In the genomic region with DNA sequence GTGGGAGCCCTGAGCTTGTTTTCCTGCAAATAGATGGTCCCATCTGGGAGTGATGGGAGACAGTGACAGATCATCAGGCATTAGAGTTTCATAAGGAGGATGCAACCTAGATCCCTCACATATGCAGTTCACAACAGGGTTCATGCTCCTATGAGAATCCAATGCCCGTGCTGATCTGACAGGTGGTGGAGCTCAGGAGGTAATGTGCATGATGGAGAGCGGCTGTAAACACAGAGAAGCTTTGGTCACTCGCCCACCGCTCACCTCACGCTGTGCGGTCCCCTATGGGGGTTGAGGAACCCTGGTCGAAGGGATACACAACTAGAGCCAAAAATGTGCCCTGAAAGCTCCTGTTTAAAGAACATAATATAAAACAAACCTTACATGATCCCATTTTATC, we compare ENCODE assay signal across 30 cellular contexts.
"Had no signal": no experiment of that assay in that cellular context is flagged by ENCODE, and none has a peak within 500 bp of the region (broad histone marks: within the 10 kb centered on the region; RNA-seq: fewer than 3 reads in every experiment).

No MANE protein-coding gene starts in this region.

- H3K27me3 ChIP-seq: adrenal gland, ascending aorta, body of pancreas, brain microvascular endothelial cell, breast epithelium, cardiac muscle cell had no signal

- FAIRE-seq: astrocyte had no signal

- H3K27ac ChIP-seq: adrenal gland, ascending aorta, body of pancreas, brain microvascular endothelial cell, breast epithelium, cardiac muscle cell had no signal

- H3K4me3 ChIP-seq: adrenal gland, ascending aorta, body of pancreas, breast epithelium, cardiac muscle cell had no signal

- DNase-seq: activated effector memory CD4-positive, alpha-beta T cell treated with anti-CD3 and anti-CD28 coated beads, Interleukin-2, amount 50 U/mL, for 16 hours; activated effector memory CD4-positive, alpha-beta T cell treated with Interleukin-2 at 50 U/mL for 16 hours; activated gamma-delta T cell; activated gamma-delta T cell treated with Interleukin-2 at 50 U/mL for 16 hours; activated naive CD4-positive, alpha-beta T cell; activated naive CD4-positive, alpha-beta T cell treated with anti-CD3 and anti-CD28 coated beads for 36 hours; activated naive CD4-positive, alpha-beta T cell treated with anti-CD3 and anti-CD28 coated beads, Interleukin-2, amount 10 ng/mL, durations not matched to agents 7 days and 5 days; activated naive CD4-positive, alpha-beta T cell treated with anti-CD3 and anti-CD28 coated beads, Interleukin-2, amount 50 U/mL, for 16 hours; activated naive CD4-positive, alpha-beta T cell treated with Interleukin-2 at 50 U/mL for 16 hours; activated naive CD8-positive, alpha-beta T cell treated with anti-CD3 and anti-CD28 coated beads for 36 hours; activated naive CD8-positive, alpha-beta T cell treated with anti-CD3 and anti-CD28 coated beads, Interleukin-2, amount 10 ng/mL, durations not matched to agents 7 days and 5 days; activated naive CD8-positive, alpha-beta T cell treated with anti-CD3 and anti-CD28 coated beads, Interleukin-2, amount 50 U/mL, for 24 hours; activated T-cell treated with anti-CD3 and anti-CD28 coated beads, Interleukin-2, amount 50 U/mL, for 24 hours; activated T-cell treated with anti-CD3 and anti-CD28 coated beads, Interleukin-2, amount 50 U/mL, for 4 hours; activated T-cell treated with anti-CD3 and anti-CD28 coated beads, Interleukin-2, amount 50 U/mL, for 48 hours; activated T-cell treated with anti-CD3 and anti-CD28 coated beads, Interleukin-2, amount 50 U/mL, for 72 hours; adrenal gland; amniotic stem cell; amygdala; anterior cingulate cortex; aorta; body of pancreas; brain microvascular endothelial cell; caudate nucleus; central memory CD4-positive, alpha-beta T cell; cerebellar nuclear complex had no signal

- H3K36me3 ChIP-seq: adrenal gland, ascending aorta, brain microvascular endothelial cell, breast epithelium, cardiac muscle cell had no signal

- H3K9me3 ChIP-seq: adrenal gland, ascending aorta, body of pancreas, breast epithelium had no signal

- H3K4me1 ChIP-seq: adrenal gland, ascending aorta, body of pancreas, breast epithelium had no signal
